21 cellular contexts compared by ENCODE assay signal in the genomic region with DNA sequence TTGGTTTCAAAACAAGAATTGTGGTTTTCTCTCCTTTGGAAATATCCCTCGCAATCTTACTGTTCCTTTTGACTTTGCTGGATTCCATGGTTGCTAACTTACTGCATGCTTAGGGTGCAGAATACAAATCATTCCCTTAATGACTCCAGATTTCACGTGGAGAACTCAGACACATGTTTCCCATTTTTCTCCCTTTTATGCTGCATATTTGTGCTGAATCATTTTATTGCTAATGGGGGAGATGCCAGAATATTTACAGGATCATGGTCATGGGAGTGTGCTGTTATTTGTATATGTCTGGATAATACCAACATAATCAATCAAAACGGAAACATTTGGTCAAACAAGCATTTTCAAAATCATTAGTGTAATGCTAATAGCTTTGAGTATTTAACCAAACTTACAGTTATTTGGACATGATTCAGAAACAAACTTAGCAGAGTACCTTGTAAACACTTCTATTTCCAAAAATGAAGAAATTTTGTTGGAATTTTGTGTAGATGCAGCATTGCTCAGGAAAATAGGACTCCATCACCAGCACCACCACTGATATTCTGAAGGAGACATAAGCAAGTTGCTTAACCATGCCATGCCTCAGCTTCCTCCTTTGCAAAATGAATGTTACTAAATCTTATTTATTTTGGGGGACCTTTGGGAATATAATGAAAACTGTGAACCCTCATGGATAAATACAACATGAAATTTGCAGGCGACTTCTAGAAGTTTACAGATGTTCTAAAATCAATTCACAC.
A peak's percentile ranks its signal among the peaks of the same experiment; 100 is the strongest.
DNase-seq lines count a peak whose midpoint lies in the region; ATAC-seq, FAIRE-seq and TF ChIP-seq lines count a peak whose summit lies in the region.
"Had no signal": no experiment of that assay in that cellular context is flagged by ENCODE, and none has a peak within 500 bp of the region (broad histone marks: within the 10 kb centered on the region; RNA-seq: fewer than 3 reads in every experiment).

No MANE protein-coding gene starts in this region.

- H3K36me3 ChIP-seq in RWPE2 (ENCODE audit: low read depth) (no peaks in the 10 kb centered on the region), smooth muscle cell (ENCODE audit: low read depth) (no peaks in the 10 kb centered on the region), kidney (ENCODE audit: control insufficient read depth in 1 of 2, insufficient read depth in 2 of 2, low read length in 2 of 2) (no peaks in the 10 kb centered on the region)
- H3K36me3 ChIP-seq: tibial nerve had no signal

- TF ChIP-seq CTCF in RWPE2 (IDR thresholded peaks at IDR 0.05; ENCODE audit: poor library complexity, severe bottlenecking), result no peak
- no peak for TF ChIP-seq CTCF in smooth muscle cell (IDR thresholded peaks at IDR 0.05; ENCODE audit: borderline replicate concordance, insufficient read depth, poor library complexity, severe bottlenecking)
- TF ChIP-seq CTCF in kidney (IDR thresholded peaks at IDR 0.05; ENCODE audit: borderline replicate concordance, extremely low read depth, insufficient read depth), result no peak

- H3F3A ChIP-seq in smooth muscle cell (ENCODE audit: low read depth), result no peaks in the 10 kb centered on the region

- H4K20me1 ChIP-seq in smooth muscle cell (ENCODE audit: low read depth), result no peaks in the 10 kb centered on the region

- no peaks in the 10 kb centered on the region for H3K79me2 ChIP-seq in smooth muscle cell (ENCODE audit: low read depth)

- peaks cover 10% of the 10 kb centered on the region for H3K4me1 ChIP-seq in RWPE2 (ENCODE audit: insufficient read depth, poor library complexity, severe bottlenecking)
- no peaks in the 10 kb centered on the region for H3K4me1 ChIP-seq in smooth muscle cell (ENCODE audit: low read depth)
- H3K4me1 ChIP-seq in kidney (ENCODE audit: control insufficient read depth in 1 of 2, insufficient read depth in 1 of 2, low read depth in 1 of 2, low read length in 2 of 2), result no peaks in the 10 kb centered on the region

- H3K27me3 ChIP-seq in RWPE2 (ENCODE audit: insufficient read depth, poor library complexity, severe bottlenecking) (no peaks in the 10 kb centered on the region), smooth muscle cell (ENCODE audit: low read depth) (no peaks in the 10 kb centered on the region)
- H3K27me3 ChIP-seq: tibial nerve had no signal

- whole genome bisulfite sequencing in smooth muscle cell (ENCODE audit: low lambda C conversion rate), result 46% methylated on average over 4 of the region's 4 CpGs

- no peak for FAIRE-seq in kidney (lab: Jason Lieb, UNC)
- FAIRE-seq: frontal cortex, TTC549 had no signal

- intact Hi-C loops in kidney (cut with DNase I), result no loop called here

- DNase-seq in ELR (ENCODE audit: low read depth) (peak; percentile 75), RWPE2 (ENCODE audit: low spot score) (no peak), fibroblast of gingiva (ENCODE audit: low read depth) (peak; percentile 90), smooth muscle cell (lab: John Stamatoyannopoulos, UW; ENCODE audit: unreplicated experiment) (no peak), DMS53 treated with DMSO at 0.1 percent for 48 hours (lab: John Stamatoyannopoulos, UW; ENCODE audit: unreplicated experiment) (no peak), kidney (no peak)
- DNase-seq in stimulated activated naive CD8-positive, alpha-beta T cell treated with anti-CD3 and anti-CD28 coated beads, Interleukin-15, Interleukin-2, amounts not matched to agents 100 U/mL and 50 U/mL, for 24 hours, result no peak
- DNase-seq: activated CD8-positive, alpha-beta memory T cell treated with anti-CD3 and anti-CD28 coated beads, Interleukin-2, amount 50 U/mL, for 48 hours; activated gamma-delta T cell; amygdala; CD8-positive, alpha-beta memory T cell; KG1; left cardiac atrium; NCI-H1092 treated with DMSO at 0.1 percent for 48 hours; NCI-H2171; stimulated activated naive CD4-positive, alpha-beta T cell had no signal

- H3K9me3 ChIP-seq in RWPE2 (ENCODE audit: severe bottlenecking) (no peaks in the 10 kb centered on the region), smooth muscle cell (replicated peaks; ENCODE audit: low read depth) (no peaks in the 10 kb centered on the region), kidney (ENCODE audit: control insufficient read depth in 1 of 2, low read length in 2 of 2) (no peaks in the 10 kb centered on the region)
- H3K9me3 ChIP-seq: tibial nerve had no signal

- no peak for ATAC-seq in RWPE2 (ENCODE audit: low read depth)
- ATAC-seq in GM21529 (IDR thresholded peaks at IDR 0.05; ENCODE audit: unreplicated experiment), result no peak
- no peak for ATAC-seq in stimulated activated naive CD8-positive, alpha-beta T cell treated with anti-CD3 and anti-CD28 coated beads, Interleukin-15, Interleukin-2, amounts not matched to agents 100 U/mL and 50 U/mL, for 24 hours
- ATAC-seq: left cardiac atrium had no signal

- H3K4me3 ChIP-seq in RWPE2 (ENCODE audit: severe bottlenecking), result no peak overlapping the region
- no peak overlapping the region for H3K4me3 ChIP-seq in smooth muscle cell
- no peak overlapping the region for H3K4me3 ChIP-seq in kidney (ENCODE audit: low read length in 2 of 2)
- H3K4me3 ChIP-seq: PC-9, tibial nerve had no signal

- H3K9ac ChIP-seq in smooth muscle cell (ENCODE audit: low read depth) (no peak overlapping the region), kidney (ENCODE audit: low read length in 2 of 2) (no peak overlapping the region)

- H3K27ac ChIP-seq in RWPE2 (ENCODE audit: poor library complexity, severe bottlenecking), result peak overlapping the region; percentile 20
- no peak overlapping the region for H3K27ac ChIP-seq in smooth muscle cell (ENCODE audit: low read depth)
- no peak overlapping the region for H3K27ac ChIP-seq in kidney (ENCODE audit: low read depth in 2 of 2, low read length in 2 of 2)
- H3K27ac ChIP-seq: PC-9, tibial nerve had no signal

- peak overlapping the region; percentile 3 for H3K4me2 ChIP-seq in smooth muscle cell
- H3K4me2 ChIP-seq: PC-9 had no signal

- H2AFZ ChIP-seq in smooth muscle cell (ENCODE audit: low read depth), result no peak overlapping the region
- H2AFZ ChIP-seq: PC-9 had no signal

Comparison
In these comparisons a context has a peak if more than half of its experiments do, and no peak if none do; other contexts are left out.
1. DNase-seq: peak in ELR (single experiment) and fibroblast of gingiva (single experiment); none in RWPE2 (single experiment), smooth muscle cell (single experiment), DMS53 treated with DMSO at 0.1 percent for 48 hours (single experiment), kidney (single experiment) and stimulated activated naive CD8-positive, alpha-beta T cell treated with anti-CD3 and anti-CD28 coated beads, Interleukin-15, Interleukin-2, amounts not matched to agents 100 U/mL and 50 U/mL, for 24 hours (single experiment).